In the genomic region with DNA sequence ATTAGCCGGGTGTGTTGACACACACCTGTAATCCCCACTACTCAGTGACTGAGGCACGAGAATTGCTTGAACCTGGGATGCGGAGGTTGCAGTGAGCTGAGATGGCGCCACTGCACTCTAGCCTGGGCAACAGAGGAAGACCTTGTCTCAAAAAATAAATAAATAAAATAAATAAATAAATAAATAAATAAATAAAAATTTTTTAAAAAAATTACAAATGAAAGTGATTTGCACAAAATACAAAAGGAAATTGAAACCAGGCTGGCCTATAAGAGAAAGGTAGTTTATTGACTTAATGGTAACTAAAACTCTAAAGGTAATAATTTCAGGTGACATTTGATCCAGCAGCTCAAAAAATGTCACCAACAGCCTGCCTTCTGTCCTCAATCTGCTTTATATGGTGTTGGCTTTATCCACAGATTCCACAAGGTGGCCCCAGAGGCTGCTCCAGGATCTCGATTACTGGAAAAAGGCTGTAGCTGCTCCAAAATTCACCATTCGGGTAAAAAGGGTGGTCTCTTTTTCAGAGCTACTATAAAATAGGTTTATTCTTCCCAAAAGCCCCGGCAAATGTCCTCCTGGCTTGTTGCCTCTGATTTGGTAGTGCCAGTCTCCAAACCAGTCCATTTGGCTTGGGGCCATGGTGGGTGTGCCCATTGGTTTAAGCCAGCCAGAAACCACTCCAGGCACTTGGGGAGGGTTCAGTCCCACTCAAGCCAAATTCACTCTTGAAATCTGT, we compare ENCODE assay signal across 8 cellular contexts.
DNase-seq lines count a peak whose midpoint lies in the region; ATAC-seq, FAIRE-seq and TF ChIP-seq lines count a peak whose summit lies in the region.

No MANE protein-coding gene starts in this region.

- no peaks in the 10 kb centered on the region for H3K9me3 ChIP-seq in BLaER1
- no peaks in the 10 kb centered on the region for H3K9me3 ChIP-seq in HEK293 (ENCODE audit: control insufficient read depth, insufficient read depth, low read depth, low read length)
- H3K9me3 ChIP-seq in lung (ENCODE audit: control insufficient read depth in 2 of 2, insufficient read depth in 1 of 2, low read length in 1 of 2) = peaks cover 0 to under 1% of the 10 kb centered on the region in 2 donors

- H3K4me1 Mint-ChIP-seq in stimulated activated naive B cell treated with anti-CD40 and anti-IgM and Interleukin-4, amounts not matched to agents 10 μg/mL and 1 μg/mL and 100 μg/mL, for 72 hours = peaks cover 18 to 31% of the 10 kb centered on the region in 2 donors

- no peak overlapping the region for H3K27ac ChIP-seq in BLaER1
- peak overlapping the region; percentile 58; the same call in 1 of the 2 replicates for H3K27ac ChIP-seq in HEK293 (ENCODE audit: extremely low read depth, low read depth, low read length)
- H3K27ac ChIP-seq in lung (ENCODE audit: low read depth in 1 of 2, low read length in 1 of 2) = no peak overlapping the region

- H3K27ac Mint-ChIP-seq in stimulated activated naive B cell treated with anti-CD40 and anti-IgM and Interleukin-4, amounts not matched to agents 10 μg/mL and 1 μg/mL and 100 μg/mL, for 72 hours = no peak overlapping the region

- peak overlapping the region; percentile 53 for H3K4me2 ChIP-seq in BLaER1

- H3K4me3 Mint-ChIP-seq in stimulated activated naive B cell treated with anti-CD40 and anti-IgM and Interleukin-4, amounts not matched to agents 10 μg/mL and 1 μg/mL and 100 μg/mL, for 72 hours = no peak overlapping the region

- FAIRE-seq in H54 (lab: Jason Lieb, UNC) = no peak

- H3K4me3 ChIP-seq in BLaER1 (no peak overlapping the region), HEK293 (ENCODE audit: low read depth, low read length) (no peak overlapping the region), lung (no peak overlapping the region)

- 48 to 50% methylated on average over 7 of the region's 7 CpGs for WGBS in lung, 2 donors

- H3K36me3 Mint-ChIP-seq in stimulated activated naive B cell treated with anti-CD40 and anti-IgM and Interleukin-4, amounts not matched to agents 10 μg/mL and 1 μg/mL and 100 μg/mL, for 72 hours = no peaks in the 10 kb centered on the region

- no peaks in the 10 kb centered on the region for H3K9me3 Mint-ChIP-seq in stimulated activated naive B cell treated with anti-CD40 and anti-IgM and Interleukin-4, amounts not matched to agents 10 μg/mL and 1 μg/mL and 100 μg/mL, for 72 hours

- no peak for TF ChIP-seq POLR2A in H54 (IDR thresholded peaks at IDR 0.05; ENCODE audit: low read depth, low read length)

- H3K36me3 ChIP-seq in BLaER1 (no peaks in the 10 kb centered on the region), HEK293 (ENCODE audit: control insufficient read depth in 2 of 2, insufficient read depth in 1 of 2, low read length in 2 of 2) (no peaks in the 10 kb centered on the region), lung (ENCODE audit: control insufficient read depth in 2 of 2, insufficient read depth in 2 of 2, low read length in 2 of 2) (no peaks in the 10 kb centered on the region)

- peaks cover 0 to 15% of the 10 kb centered on the region in 2 donors for H3K27me3 Mint-ChIP-seq in stimulated activated naive B cell treated with anti-CD40 and anti-IgM and Interleukin-4, amounts not matched to agents 10 μg/mL and 1 μg/mL and 100 μg/mL, for 72 hours

- ATAC-seq in activated CD4-positive, CD25-positive, alpha-beta regulatory T cell treated with anti-CD3 and anti-CD28 coated beads, Interleukin-2, amount 50 U/mL, for 24 hours = peak; percentile 53 to 56
- peak; percentile 74 for ATAC-seq in lung (ENCODE audit: insufficient read depth, low FRiP score)
- ATAC-seq in stimulated activated naive B cell treated with anti-CD40 and anti-IgM and Interleukin-4, amounts not matched to agents 10 μg/mL and 1 μg/mL and 100 μg/mL, for 72 hours (replicated peaks) = peak; percentile 44 to 53

- H3K27me3 ChIP-seq in BLaER1 (no peaks in the 10 kb centered on the region), lung (ENCODE audit: control insufficient read depth, insufficient read depth) (no peaks in the 10 kb centered on the region)

- CTCF ChIA-PET in HEK293 (lab: Yijun Ruan, JAX) = interaction anchor here (0.6 to 1.8 kb wide), 36 partner anchors 8 to 1063 kb away, joined by 3 to 13 read pairs (median 4); partner anchors contain the start of genes FHDC1 and MND1

- H3K9ac ChIP-seq in BLaER1 = no peak overlapping the region

- POLR2A ChIA-PET in HEK293 (lab: Yijun Ruan, JAX) = interaction anchor here (0.9 to 1.5 kb wide), 3 partner anchors 10 to 80 kb away, joined by 3 read pairs; partner anchors contain the start of gene TRIM2

- peaks cover 71% of the 10 kb centered on the region for H3K4me1 ChIP-seq in BLaER1
- peaks cover 12% of the 10 kb centered on the region for H3K4me1 ChIP-seq in HEK293 (ENCODE audit: control insufficient read depth, insufficient read depth, low read length)
- H3K4me1 ChIP-seq in lung (ENCODE audit: control insufficient read depth in 2 of 2, insufficient read depth in 2 of 2, low read length in 2 of 2) = peaks cover 0 to 2% of the 10 kb centered on the region in 2 donors

- H4K20me1 ChIP-seq in BLaER1 = no peaks in the 10 kb centered on the region

- 0 out of 2 replicates have a peak, but pooled peaks have one; percentile 16 for TF ChIP-seq CTCF in HEK293 (tag by site-specific recombination; IDR thresholded peaks at IDR 0.05)
- peak; percentile 73 for TF ChIP-seq CTCF in lung (IDR thresholded peaks at IDR 0.05; ENCODE audit: control extremely low read depth, extremely low read depth)

- DNase-seq in NCI-H226 = peak; percentile 42
- peak; percentile 11 for DNase-seq in effector CD8-positive, alpha-beta T cell (lab: John Stamatoyannopoulos, UW)
- peak; percentile 82 for DNase-seq in lung (ENCODE audit: low spot score)
- no peak for DNase-seq in stimulated activated naive B cell treated with anti-CD40 and anti-IgM and Interleukin-4, amounts not matched to agents 10 μg/mL and 1 μg/mL and 100 μg/mL, for 72 hours
- DNase-seq in H54 (ENCODE audit: insufficient read length, low spot score) = no peak

TF ChIP-seq in HEK293, 187 proteins besides CTCF, POLR2A, EP300 and RAD21 (continues in another document):
- no peak for TF ChIP-seq TRIM28 (IDR thresholded peaks at IDR 0.05; ENCODE audit: borderline replicate concordance, low read length)
- TF ChIP-seq, protein P1, sequence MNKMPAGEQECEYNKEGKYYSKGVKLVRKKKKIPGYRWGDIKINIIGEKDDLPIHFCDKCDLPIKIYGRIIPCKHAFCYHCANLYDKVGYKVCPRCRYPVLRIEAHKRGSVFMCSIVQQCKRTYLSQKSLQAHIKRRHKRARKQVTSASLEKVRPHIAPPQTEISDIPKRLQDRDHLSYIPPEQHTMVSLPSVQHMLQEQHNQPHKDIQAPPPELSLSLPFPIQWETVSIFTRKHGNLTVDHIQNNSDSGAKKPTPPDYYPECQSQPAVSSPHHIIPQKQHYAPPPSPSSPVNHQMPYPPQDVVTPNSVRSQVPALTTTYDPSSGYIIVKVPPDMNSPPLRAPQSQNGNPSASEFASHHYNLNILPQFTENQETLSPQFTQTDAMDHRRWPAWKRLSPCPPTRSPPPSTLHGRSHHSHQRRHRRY (tag by site-specific recombination; IDR thresholded peaks at IDR 0.05) = no peak
- TF ChIP-seq ZNF426 (tag by site-specific recombination; IDR thresholded peaks at IDR 0.05) = peak; percentile 65
- 0 out of 2 replicates have a peak, but pooled peaks have one; percentile 22 for TF ChIP-seq ZNF558 (tag by site-specific recombination; IDR thresholded peaks at IDR 0.05)
- no peak for TF ChIP-seq ZSCAN30 (tag by site-specific recombination; IDR thresholded peaks at IDR 0.05)
- no peak for TF ChIP-seq BCL11B (tag by site-specific recombination; IDR thresholded peaks at IDR 0.05; ENCODE audit: low read depth)
- peak; percentile 77 for TF ChIP-seq ZNF518A (tag by site-specific recombination; conservative IDR thresholded peaks at IDR 0.05; ENCODE audit: low read depth)
- no peak for TF ChIP-seq ZNF140 (tag by site-specific recombination; IDR thresholded peaks at IDR 0.05)
- TF ChIP-seq ZXDB (tag by site-specific recombination; IDR thresholded peaks at IDR 0.05) = 0 out of 2 replicates have a peak, but pooled peaks have one; percentile 18

Comparison
In these comparisons a context has a peak if more than half of its experiments do, and no peak if none do; other contexts are left out.
1. DNase-seq: peak in NCI-H226 (single experiment), effector CD8-positive, alpha-beta T cell (single experiment) and lung (single experiment); none in stimulated activated naive B cell treated with anti-CD40 and anti-IgM and Interleukin-4, amounts not matched to agents 10 μg/mL and 1 μg/mL and 100 μg/mL, for 72 hours (single experiment) and H54 (single experiment).
2. Peak in every context shown above with its lines, with median percentiles within 50 percentile points of each other: ATAC-seq.